In the genomic region with DNA sequence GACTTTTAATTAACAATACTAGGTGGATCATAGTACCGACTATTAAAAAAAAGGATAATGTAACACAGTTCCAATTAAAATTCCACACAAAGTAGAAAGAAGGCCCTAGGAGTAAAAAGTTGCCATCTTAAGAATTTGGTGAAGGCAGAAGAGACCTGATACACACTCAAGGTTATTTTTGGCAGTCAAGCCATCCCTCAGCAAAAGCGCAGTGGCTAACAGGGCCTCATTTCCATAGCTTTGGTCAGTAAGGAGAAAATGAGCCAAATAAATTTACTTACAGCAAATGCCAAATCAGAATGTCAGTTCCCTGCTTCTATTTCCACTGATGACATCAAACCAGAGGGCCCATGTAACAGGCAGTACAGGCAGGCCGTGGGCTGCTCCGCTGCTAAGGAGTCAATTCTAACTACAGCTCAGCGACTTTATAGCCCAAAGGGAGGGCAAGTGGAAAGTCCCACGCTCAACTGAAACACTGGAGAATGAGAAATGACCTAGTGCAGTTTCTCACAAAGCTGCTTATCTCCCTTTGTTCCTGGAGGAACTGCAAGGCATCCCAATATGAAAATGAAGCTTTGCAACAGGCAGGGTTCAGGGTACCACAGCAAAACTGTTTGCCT, we compare ENCODE assay signal across 8 cellular contexts. TPM values are rescaled to one million over a fixed set of nuclear protein-coding genes. Genes with fewer than 3 reads are reported as not detected.
DNase-seq lines count a peak whose midpoint lies in the region; ATAC-seq, FAIRE-seq and TF ChIP-seq lines count a peak whose summit lies in the region.

No MANE protein-coding gene starts in this region.

- peak overlapping the region; percentile 10; the same call in 1 of the 3 replicates for H3K4me2 ChIP-seq in A549
- H3K4me2 ChIP-seq in mesenchymal stem cell (ENCODE audit: low read length, poor library complexity, severe bottlenecking), result peak overlapping the region; percentile 7

- CTCF ChIA-PET in A549 (lab: Yijun Ruan, JAX), result no interaction called here

- POLR2A ChIA-PET in A549 (lab: Yijun Ruan, JAX), result no interaction called here
- POLR2A ChIA-PET in activated naive CD8-positive, alpha-beta T cell treated with anti-CD3 and anti-CD28 coated beads, Interleukin-2, amount 10 ng/mL, durations not matched to agents 7 days and 5 days (lab: Charles Lee), result no interaction called here

- no peaks in the 10 kb centered on the region for H3K27me3 Mint-ChIP-seq in activated naive CD8-positive, alpha-beta T cell treated with anti-CD3 and anti-CD28 coated beads, Interleukin-2, amount 10 ng/mL, durations not matched to agents 7 days and 5 days
- no peaks in the 10 kb centered on the region for H3K27me3 Mint-ChIP-seq in type B pancreatic cell

- no peak overlapping the region for H4K91ac ChIP-seq in mesenchymal stem cell (ENCODE audit: low read length)

- no peak overlapping the region for H3K4me3 ChIP-seq in A549
- peak overlapping the region in 1 of 2 experiments; percentile 2 for H3K4me3 ChIP-seq in mesenchymal stem cell (ENCODE audit: insufficient read depth in 1 of 2, low read depth in 1 of 2, low read length in 2 of 2)
- no peak overlapping the region for H3K4me3 ChIP-seq in testis

- no peaks in the 10 kb centered on the region for H3K79me1 ChIP-seq in mesenchymal stem cell (replicated peaks; ENCODE audit: low read length, poor library complexity, severe bottlenecking)

- 83% methylated on average over 6 of the region's 6 CpGs for WGBS in A549 (ENCODE audit: missing lambda C conversion rate)
- WGBS in mesenchymal stem cell, result 68% methylated on average over 5 of the region's 6 CpGs
- WGBS in testis, 2 donors, result 33 to 46% methylated on average over 6 of the region's 6 CpGs

- peaks cover 22% of the 10 kb centered on the region for H3K36me3 Mint-ChIP-seq in activated naive CD8-positive, alpha-beta T cell treated with anti-CD3 and anti-CD28 coated beads, Interleukin-2, amount 10 ng/mL, durations not matched to agents 7 days and 5 days
- H3K36me3 Mint-ChIP-seq in type B pancreatic cell, result peaks cover 34% of the 10 kb centered on the region

- H2BK12ac ChIP-seq in mesenchymal stem cell (ENCODE audit: low read length in 2 of 2), result no peak overlapping the region

- no peak overlapping the region for H2AK5ac ChIP-seq in mesenchymal stem cell (ENCODE audit: low read length, severe bottlenecking)

- peaks cover 46% of the 10 kb centered on the region for H3K4me1 Mint-ChIP-seq in activated naive CD8-positive, alpha-beta T cell treated with anti-CD3 and anti-CD28 coated beads, Interleukin-2, amount 10 ng/mL, durations not matched to agents 7 days and 5 days
- peaks cover 60% of the 10 kb centered on the region for H3K4me1 Mint-ChIP-seq in type B pancreatic cell (ENCODE audit: unreplicated experiment)

- FAIRE-seq in A549 (lab: Jason Lieb, UNC), result no peak

- H4K8ac ChIP-seq in mesenchymal stem cell (ENCODE audit: low read length), result no peak overlapping the region

- no peak for TF ChIP-seq POLR2A in A549 (IDR thresholded peaks at IDR 0.05; ENCODE audit: low read length)
- no peak for TF ChIP-seq POLR2A in testis (IDR thresholded peaks at IDR 0.05)

- peak overlapping the region in 1 of 2 experiments; percentile 34 for H3K18ac ChIP-seq in mesenchymal stem cell (ENCODE audit: low read depth in 1 of 2, low read length in 2 of 2)

- peaks cover 38% of the 10 kb centered on the region for H3K4me1 ChIP-seq in A549
- peaks cover 6% of the 10 kb centered on the region for H3K4me1 ChIP-seq in mesenchymal stem cell (ENCODE audit: control insufficient read depth, insufficient read depth, low read depth, low read length)
- H3K4me1 ChIP-seq in testis, result peaks cover 52% of the 10 kb centered on the region

- H2BK15ac ChIP-seq in mesenchymal stem cell (ENCODE audit: low read depth, poor library complexity, severe bottlenecking), result no peak overlapping the region

- no peak overlapping the region for H2AFZ ChIP-seq in mesenchymal stem cell (ENCODE audit: low read depth, low read length)

- H3K36me3 ChIP-seq in mesenchymal stem cell (ENCODE audit: control insufficient read depth in 1 of 2, insufficient read depth in 2 of 2, low read depth in 1 of 2, low read length in 2 of 2) (peaks cover 0 to 28% of the 10 kb centered on the region in 2 experiments), testis (ENCODE audit: low read depth, missing control alignments) (no peaks in the 10 kb centered on the region)

- TF ChIP-seq CTCF in A549 (IDR thresholded peaks at IDR 0.05), result no peak
- no peak for TF ChIP-seq CTCF in testis (IDR thresholded peaks at IDR 0.05)
- no peak for TF ChIP-seq CTCF in type B pancreatic cell (conservative IDR thresholded peaks at IDR 0.05)

- TF ChIP-seq EP300 in A549 (IDR thresholded peaks at IDR 0.05), result no peak

- no peaks in the 10 kb centered on the region for H3K9me3 Mint-ChIP-seq in activated naive CD8-positive, alpha-beta T cell treated with anti-CD3 and anti-CD28 coated beads, Interleukin-2, amount 10 ng/mL, durations not matched to agents 7 days and 5 days
- H3K9me3 Mint-ChIP-seq in type B pancreatic cell, result no peaks in the 10 kb centered on the region

- no peak overlapping the region for H3K14ac ChIP-seq in mesenchymal stem cell (ENCODE audit: low read length in 2 of 2)

- no peak for ATAC-seq in A549
- ATAC-seq in GM19452 (IDR thresholded peaks at IDR 0.05; ENCODE audit: unreplicated experiment), result peak; percentile 74
- peak; percentile 77 for ATAC-seq in HG03469 (IDR thresholded peaks at IDR 0.05; ENCODE audit: unreplicated experiment)
- ATAC-seq in activated naive CD8-positive, alpha-beta T cell treated with anti-CD3 and anti-CD28 coated beads, Interleukin-2, amount 10 ng/mL, durations not matched to agents 7 days and 5 days (ENCODE audit: low read depth), result peak; percentile 45

- no peak overlapping the region for H3K4me3 Mint-ChIP-seq in activated naive CD8-positive, alpha-beta T cell treated with anti-CD3 and anti-CD28 coated beads, Interleukin-2, amount 10 ng/mL, durations not matched to agents 7 days and 5 days
- no peak overlapping the region for H3K4me3 Mint-ChIP-seq in type B pancreatic cell

- no peak for TF ChIP-seq RAD21 in A549 (conservative IDR thresholded peaks at IDR 0.05 in 1 of 2, IDR thresholded peaks at IDR 0.05 in 1 of 2)

- intact Hi-C loops in testis (cut with DNase I; ENCODE audit: low total_unique reads), result no loop called here

- H3K9ac ChIP-seq in mesenchymal stem cell (ENCODE audit: low read length), result peak overlapping the region; percentile 44

- H2BK120ac ChIP-seq in mesenchymal stem cell (ENCODE audit: low read depth, low read length), result no peak overlapping the region

- H3K27me3 ChIP-seq in mesenchymal stem cell (ENCODE audit: control insufficient read depth in 1 of 2, insufficient read depth in 1 of 2, low read length in 2 of 2), result no peaks in the 10 kb centered on the region
- no peaks in the 10 kb centered on the region for H3K27me3 ChIP-seq in testis

- H3K9me3 ChIP-seq in A549 (no peaks in the 10 kb centered on the region), mesenchymal stem cell (ENCODE audit: control insufficient read depth, low read length) (no peaks in the 10 kb centered on the region), testis (no peaks in the 10 kb centered on the region)

- H3K4ac ChIP-seq in mesenchymal stem cell (ENCODE audit: low read depth in 1 of 2, low read length in 2 of 2), result no peak overlapping the region

- H3K23ac ChIP-seq in mesenchymal stem cell (ENCODE audit: low read length in 2 of 2), result peak overlapping the region in 1 of 2 experiments; percentile 9

- no peak overlapping the region for H2BK5ac ChIP-seq in mesenchymal stem cell (ENCODE audit: low read depth, low read length, poor library complexity, severe bottlenecking)

- H3K27ac ChIP-seq in A549, result no peak overlapping the region
- H3K27ac ChIP-seq in mesenchymal stem cell (ENCODE audit: low read length, poor library complexity, severe bottlenecking), result no peak overlapping the region
- H3K27ac ChIP-seq in testis, result peak overlapping the region in 1 of 2 donors; percentile 54

- DNase-seq in A549 (ENCODE audit: low read depth in 1 of 2, low spot score in 1 of 2) (no peak), mesenchymal stem cell (peak; percentile 64), testis (peak; percentile 45), cerebellum (ENCODE audit: low spot score) (no peak), type B pancreatic cell (ENCODE audit: extremely low spot score, unreplicated experiment) (no peak)
- no peak for DNase-seq in activated naive CD8-positive, alpha-beta T cell treated with anti-CD3 and anti-CD28 coated beads, Interleukin-2, amount 10 ng/mL, durations not matched to agents 7 days and 5 days

- no peak overlapping the region for H3K27ac Mint-ChIP-seq in activated naive CD8-positive, alpha-beta T cell treated with anti-CD3 and anti-CD28 coated beads, Interleukin-2, amount 10 ng/mL, durations not matched to agents 7 days and 5 days
- no peak overlapping the region for H3K27ac Mint-ChIP-seq in type B pancreatic cell

TF ChIP-seq in A549, 52 proteins besides CTCF, POLR2A, EP300 and RAD21 (continues in another document):
- TF ChIP-seq NFE2L2 (conservative IDR thresholded peaks at IDR 0.05; ENCODE audit: low read length), result no peak
- no peak for TF ChIP-seq HEYL (CRISPR knock-in tag; IDR thresholded peaks at IDR 0.05)

RNA-seq across cellular contexts. Expression of a gene that starts 6.3 kb away (rescaled TPM):
- polyA plus RNA-seq in A549 (2011; rRNA removed), result 42.7 and 67.2 TPM in 2 replicates
- polyA plus RNA-seq in A549 (2012; cell fraction: cytosol; rRNA removed), result 27.4 and 34.3 TPM in 2 replicates
- polyA plus RNA-seq in A549 (2012; cell fraction: nucleus; rRNA removed), result 54.7 and 59.3 TPM in 2 replicates
- polyA plus RNA-seq in A549 (2017; fragmentation: RNase III; extraction: RNeasy Plus Mini Kit Qiagen cat#74134 plus additional on column Dnase treatment), result 93.1 to 148 TPM (median 137 TPM) in 3 replicates
- polyA minus RNA-seq in A549 (2011; rRNA and poly(A)+ RNA removed), result 4.9 and 5.8 TPM in 2 replicates
- total RNA-seq in activated naive CD8-positive, alpha-beta T cell treated with anti-CD3 and anti-CD28 coated beads, Interleukin-2, amount 10 ng/mL, durations not matched to agents 7 days and 5 days, result 100 to 1,000 TPM; 171 to 173 TPM
- polyA plus RNA-seq in mesenchymal stem cell (2013, experiment 1 of 2), result 69.3 TPM
- polyA plus RNA-seq in mesenchymal stem cell (2013, experiment 2 of 2), result 65.2 TPM
- 100 to 1,000 TPM; 148 to 164 TPM for total RNA-seq in testis
- polyA plus RNA-seq in testis (ENCODE audit: insufficient read depth, low read depth, low replicate concordance), result 67.6 TPM
- 143 TPM for total RNA-seq in cerebellum
- total RNA-seq in type B pancreatic cell (ENCODE audit: low replicate concordance), result 89.0 and 128 TPM in 2 replicates

RNA-seq across cellular contexts. Expression of a gene that starts 26.2 kb away (rescaled TPM):
- polyA plus RNA-seq in A549 (2011; rRNA removed) (1.0 and 1.1 TPM in 2 replicates), A549 (2017; fragmentation: RNase III; extraction: RNeasy Plus Mini Kit Qiagen cat#74134 plus additional on column Dnase treatment) (1.3 to 1.6 TPM (median 1.3 TPM) in 3 replicates), testis (ENCODE audit: insufficient read depth, low read depth, low replicate concordance) (17.4 TPM)
- 0.54 and 0.57 TPM in 2 replicates for polyA plus RNA-seq in A549 (2012; cell fraction: cytosol; rRNA removed)
- 0.61 and 0.83 TPM in 2 replicates for polyA plus RNA-seq in A549 (2012; cell fraction: nucleus; rRNA removed)
- 1.0 and 1.5 TPM in 2 replicates for polyA minus RNA-seq in A549 (2011; rRNA and poly(A)+ RNA removed)
- under 1 TPM; 0.14 to 0.23 TPM for total RNA-seq in activated naive CD8-positive, alpha-beta T cell treated with anti-CD3 and anti-CD28 coated beads, Interleukin-2, amount 10 ng/mL, durations not matched to agents 7 days and 5 days
- polyA plus RNA-seq in mesenchymal stem cell (2013, experiment 1 of 2), result 12.2 TPM
- polyA plus RNA-seq in mesenchymal stem cell (2013, experiment 2 of 2), result 12.9 TPM
- total RNA-seq in testis (10 to 100 TPM; 24.7 to 37.7 TPM), cerebellum (26.0 TPM), type B pancreatic cell (ENCODE audit: low replicate concordance) (48.6 and 67.1 TPM in 2 replicates)

Comparison
In these comparisons a context has a peak if more than half of its experiments do, and no peak if none do; other contexts are left out.
1. ATAC-seq: peak in GM19452 (single experiment), HG03469 (single experiment) and activated naive CD8-positive, alpha-beta T cell treated with anti-CD3 and anti-CD28 coated beads, Interleukin-2, amount 10 ng/mL, durations not matched to agents 7 days and 5 days (single experiment); none in A549 (0 of 2).
2. DNase-seq: peak in mesenchymal stem cell (single experiment) and testis (single experiment); none in A549 (0 of 2), activated naive CD8-positive, alpha-beta T cell treated with anti-CD3 and anti-CD28 coated beads, Interleukin-2, amount 10 ng/mL, durations not matched to agents 7 days and 5 days (single experiment), cerebellum (single experiment) and type B pancreatic cell (single experiment).
3. RNA of a gene that starts 26.2 kb away (total RNA-seq): 48.6 to 67.1 TPM in type B pancreatic cell, 24.7 to 37.7 TPM in testis and 26.0 TPM in cerebellum (single experiment); 0.14 to 0.23 TPM in activated naive CD8-positive, alpha-beta T cell treated with anti-CD3 and anti-CD28 coated beads, Interleukin-2, amount 10 ng/mL, durations not matched to agents 7 days and 5 days; every median in the first group is over 10 times any median in the second.